20 cellular contexts compared by ENCODE assay signal in the genomic region with DNA sequence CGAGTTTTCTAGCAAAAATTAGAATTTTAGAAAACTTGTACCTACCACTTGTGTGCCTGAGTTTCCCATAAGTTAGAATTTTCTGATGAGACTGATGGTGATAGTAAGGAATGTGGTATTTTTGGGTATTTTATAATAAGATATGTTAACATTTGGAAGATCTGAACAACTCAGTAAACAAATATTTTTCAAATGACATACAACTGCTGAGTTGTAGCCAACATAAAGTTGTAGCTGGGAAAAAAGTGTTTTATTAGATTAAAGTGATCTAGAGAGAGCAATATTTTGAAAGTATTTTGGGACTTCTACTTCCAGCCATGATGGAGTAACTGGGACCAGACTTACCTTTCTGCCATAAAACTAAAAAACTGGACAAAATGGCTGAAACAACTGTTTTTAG. TPM values are rescaled to one million over a fixed set of nuclear protein-coding genes. Genes with fewer than 3 reads are reported as not detected.
DNase-seq lines count a peak whose midpoint lies in the region; ATAC-seq and TF ChIP-seq lines count a peak whose summit lies in the region.
"Had no signal": no experiment of that assay in that cellular context is flagged by ENCODE, and none has a peak within 500 bp of the region (broad histone marks: within the 10 kb centered on the region; RNA-seq: fewer than 3 reads in every experiment).

No MANE protein-coding gene starts in this region.

- H3K4me3 ChIP-seq in fibroblast of villous mesenchyme (ENCODE audit: low read depth, low read length) (no peak overlapping the region), subcutaneous abdominal adipose tissue (ENCODE audit: low read depth in 1 of 5, low read length in 5 of 5) (no peak overlapping the region), aorta (ENCODE audit: low read length in 2 of 2) (no peak overlapping the region)
- H3K4me3 ChIP-seq: BLaER1 treated with 17β-estradiol and CSF1 and Interleukin-3, amounts not matched to agents 10 nM and 100 nM; GM12878 had no signal

- peak; percentile 43 for ATAC-seq in aorta (ENCODE audit: low FRiP score)
- no peak for ATAC-seq in GM19351 (IDR thresholded peaks at IDR 0.05; ENCODE audit: unreplicated experiment)
- no peak for ATAC-seq in HG02763 (IDR thresholded peaks at IDR 0.05; ENCODE audit: unreplicated experiment)
- ATAC-seq: GM12878 had no signal

- DNase-seq in HFFc6: no peak
- DNase-seq in fibroblast of villous mesenchyme (ENCODE audit: low read depth): peak; percentile 14
- DNase-seq in aorta: no peak
- no peak for DNase-seq in stimulated activated CD4-positive, alpha-beta T cell treated with anti-CD3 and anti-CD28 coated beads, Interleukin-4, amount 100 ng/mL, for 24 hours
- DNase-seq: DND-41; GDM1; H9; Kasumi-1; NCI-H187 treated with DMSO at 0.1 percent for 48 hours; NCI-H2171; NCI-H446 treated with DMSO at 0.1 percent for 48 hours; NK-92 treated with Interleukin-12 subunit alpha and Interleukin-12 subunit beta, amount 100 ng/mL, for 24 hours; SHP77 treated with DMSO at 0.1 percent for 48 hours had no signal

- H3K9me3 Mint-ChIP-seq in HFFc6: no peaks in the 10 kb centered on the region
- H3K9me3 Mint-ChIP-seq: H9, IgD-negative memory B cell had no signal

- TF ChIP-seq CTCF in HFFc6 (IDR thresholded peaks at IDR 0.05) (no peak), fibroblast of villous mesenchyme (IDR thresholded peaks at IDR 0.05; ENCODE audit: insufficient read depth, low read depth, low read length) (no peak)

- WGBS in aorta, 2 donors: 80 to 88% methylated on average over 1 of the region's 1 CpG

- H3K27ac Mint-ChIP-seq in HFFc6: peak overlapping the region; percentile 33; the same call in 1 of the 2 replicates
- H3K27ac Mint-ChIP-seq: H9, IgD-negative memory B cell had no signal

- peaks cover 22% of the 10 kb centered on the region for H3K36me3 Mint-ChIP-seq in HFFc6 (ENCODE audit: low read depth)

- no peaks in the 10 kb centered on the region for H3K27me3 ChIP-seq in subcutaneous abdominal adipose tissue (ENCODE audit: control insufficient read depth in 5 of 5, insufficient read depth in 4 of 5, low read length in 5 of 5)
- no peaks in the 10 kb centered on the region for H3K27me3 ChIP-seq in aorta (ENCODE audit: control insufficient read depth in 1 of 2, insufficient read depth in 2 of 2, low read length in 1 of 2)
- H3K27me3 ChIP-seq: BLaER1 treated with 17β-estradiol and CSF1 and Interleukin-3, amounts not matched to agents 10 nM and 100 nM had no signal

- H3K9ac ChIP-seq in subcutaneous abdominal adipose tissue (ENCODE audit: low read length in 5 of 5): peak overlapping the region in 3 of 5 donors; percentile 22 to 74 (median 32)
- H3K9ac ChIP-seq: BLaER1 treated with 17β-estradiol and CSF1 and Interleukin-3, amounts not matched to agents 10 nM and 100 nM had no signal

- peak overlapping the region; percentile 97 for H3K27ac ChIP-seq in subcutaneous abdominal adipose tissue (ENCODE audit: low read depth, low read length)
- H3K27ac ChIP-seq in aorta (ENCODE audit: low read depth in 1 of 2, low read length in 2 of 2): no peak overlapping the region
- H3K27ac ChIP-seq: BLaER1 treated with 17β-estradiol and CSF1 and Interleukin-3, amounts not matched to agents 10 nM and 100 nM; HL-60 had no signal

- intact Hi-C loops in aorta (cut with DNase I): loop anchor here in 1 of 2 donors (10.0 kb wide), 1 partner anchor 255 kb away; no protein-coding TSS in a partner anchor

- H3K4me1 Mint-ChIP-seq in HFFc6 (ENCODE audit: low read depth): peaks cover 9% of the 10 kb centered on the region; the same call in 1 of the 2 replicates
- H3K4me1 Mint-ChIP-seq: H9, IgD-negative memory B cell had no signal

- no peaks in the 10 kb centered on the region for H3K27me3 Mint-ChIP-seq in HFFc6 (ENCODE audit: insufficient read depth)
- H3K27me3 Mint-ChIP-seq: IgD-negative memory B cell had no signal

- H3K4me3 Mint-ChIP-seq in HFFc6: no peak overlapping the region
- H3K4me3 Mint-ChIP-seq: H9, IgD-negative memory B cell had no signal

- H3K36me3 ChIP-seq in subcutaneous abdominal adipose tissue (ENCODE audit: control insufficient read depth in 5 of 5, insufficient read depth in 5 of 5, low read length in 5 of 5) (peaks cover 19 to 80% (median 55%) of the 10 kb centered on the region in 5 donors), aorta (ENCODE audit: control insufficient read depth in 1 of 2, insufficient read depth in 2 of 2, low read length in 1 of 2) (peaks cover 5 to 11% of the 10 kb centered on the region in 2 donors)

- H3K9me3 ChIP-seq in subcutaneous abdominal adipose tissue (ENCODE audit: control insufficient read depth in 5 of 5, low read length in 5 of 5): no peaks in the 10 kb centered on the region
- H3K9me3 ChIP-seq in aorta (ENCODE audit: control insufficient read depth, low read length): no peaks in the 10 kb centered on the region
- H3K9me3 ChIP-seq: BLaER1 treated with 17β-estradiol and CSF1 and Interleukin-3, amounts not matched to agents 10 nM and 100 nM had no signal

- peaks cover 0 to 61% (median 30%) of the 10 kb centered on the region in 5 donors for H3K4me1 ChIP-seq in subcutaneous abdominal adipose tissue (ENCODE audit: control insufficient read depth in 5 of 5, insufficient read depth in 5 of 5, low read length in 5 of 5)
- no peaks in the 10 kb centered on the region for H3K4me1 ChIP-seq in aorta (ENCODE audit: control insufficient read depth in 1 of 2, insufficient read depth in 2 of 2, low read length in 2 of 2)
- H3K4me1 ChIP-seq: BLaER1 treated with 17β-estradiol and CSF1 and Interleukin-3, amounts not matched to agents 10 nM and 100 nM had no signal

RNA-seq across cellular contexts. Expression of gene GEMIN5, which starts 37.9 kb away (rescaled TPM):
- 10 to 100 TPM; 16.5 to 22.5 (median 17.6) TPM for total RNA-seq in HFFc6 (2021; fragmentation: NEBNext Ultra II Directional; extraction: Animal tissue kit (Norgen Biotek cat#: 25700))
- total RNA-seq in fibroblast of villous mesenchyme: 13.5 and 23.3 TPM in 2 replicates
- 10 to 100 TPM; 12.0 to 12.8 TPM for total RNA-seq in aorta
- 1 to 10 TPM; 2.0 to 3.0 TPM for polyA plus RNA-seq in aorta

RNA-seq across cellular contexts. Expression of gene MRPL22, which starts 40.8 kb away (rescaled TPM):
- total RNA-seq in HFFc6 (2021; fragmentation: NEBNext Ultra II Directional; extraction: Animal tissue kit (Norgen Biotek cat#: 25700)): 10 to 100 TPM; 44.1 to 60.9 (median 57.7) TPM
- 11.7 and 12.9 TPM in 2 replicates for total RNA-seq in fibroblast of villous mesenchyme
- total RNA-seq in aorta: 10 to 100 TPM; 27.8 to 34.8 TPM
- polyA plus RNA-seq in aorta: 10 to 100 TPM; 27.9 to 34.9 TPM

RNA-seq across cellular contexts. Expression of gene CNOT8, which starts 41.6 kb away (rescaled TPM):
- 10 to 100 TPM; 29.5 to 38.6 (median 30.8) TPM for total RNA-seq in HFFc6 (2021; fragmentation: NEBNext Ultra II Directional; extraction: Animal tissue kit (Norgen Biotek cat#: 25700))
- total RNA-seq in fibroblast of villous mesenchyme (40.6 and 60.5 TPM in 2 replicates), aorta (10 to 100 TPM; 43.9 to 47.9 TPM)
- polyA plus RNA-seq in aorta: 10 to 100 TPM; 39.7 to 48.6 TPM

RNA-seq across cellular contexts. Expression of gene FAXDC2, which starts 49.7 kb away (rescaled TPM):
- 1 to 10 TPM; 3.1 to 4.7 (median 3.6) TPM for total RNA-seq in HFFc6 (2021; fragmentation: NEBNext Ultra II Directional; extraction: Animal tissue kit (Norgen Biotek cat#: 25700))
- total RNA-seq in fibroblast of villous mesenchyme: 4.2 and 7.8 TPM in 2 replicates
- 10 to 100 TPM; 20.0 to 36.3 TPM for total RNA-seq in aorta
- 10 to 100 TPM; 14.0 to 46.8 TPM for polyA plus RNA-seq in aorta
